10 cellular contexts compared by ENCODE assay signal in the genomic region with DNA sequence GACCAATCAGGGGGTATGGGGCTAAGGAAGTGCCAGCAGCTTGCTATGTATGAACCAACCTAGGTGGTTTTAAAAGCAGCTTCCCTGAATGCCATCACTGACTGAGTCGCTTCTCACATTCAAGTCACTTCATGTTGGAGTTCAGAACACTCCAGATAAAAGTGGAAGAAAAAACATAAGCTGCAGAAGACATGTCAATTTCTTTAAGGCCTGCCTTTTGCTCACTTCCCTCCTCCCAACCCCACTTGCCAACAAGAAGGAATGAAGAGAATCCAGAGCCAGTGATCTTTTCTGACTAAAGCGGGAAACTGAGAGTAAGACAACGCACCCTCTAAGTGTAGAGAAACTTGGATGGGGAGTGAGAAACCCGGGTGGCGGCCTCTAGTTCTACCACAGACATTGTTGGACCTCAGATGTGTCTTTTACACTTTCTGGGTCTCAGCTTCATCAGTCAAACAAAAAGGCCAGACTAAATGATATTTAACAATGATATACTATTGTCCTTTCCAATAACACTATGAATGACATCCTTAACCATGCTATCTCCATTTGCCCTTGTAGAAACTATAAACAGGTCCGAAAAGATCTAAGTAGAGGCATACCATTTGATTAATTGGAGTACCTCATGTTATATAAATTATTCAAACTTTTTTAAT. TPM values are rescaled to one million over a fixed set of nuclear protein-coding genes. Genes with fewer than 3 reads are reported as not detected.
DNase-seq lines count a peak whose midpoint lies in the region; ATAC-seq and TF ChIP-seq lines count a peak whose summit lies in the region.
"Had no signal": no experiment of that assay in that cellular context is flagged by ENCODE, and none has a peak within 500 bp of the region (broad histone marks: within the 10 kb centered on the region; RNA-seq: fewer than 3 reads in every experiment).

No MANE protein-coding gene starts in this region.

- H3K27ac ChIP-seq in epithelial cell of prostate, result peak overlapping the region; percentile 73
- H3K27ac ChIP-seq in smooth muscle cell (ENCODE audit: low read depth), result peak overlapping the region; percentile 7
- peak overlapping the region in 1 of 4 donors; percentile 12 for H3K27ac ChIP-seq in Peyer's patch

- peak overlapping the region; percentile 15 for H3K4me2 ChIP-seq in smooth muscle cell

- no peak for TF ChIP-seq POLR2A in Peyer's patch (IDR thresholded peaks at IDR 0.05)

- H3K36me3 Mint-ChIP-seq in T-helper 2 cell treated with Interferon-gamma antibody and Interleukin-4, amounts not matched to agents 5 μg/mL and 100 μg/mL, for 36 hours (ENCODE audit: low read depth), result peaks cover 7% of the 10 kb centered on the region

- H3K9me3 ChIP-seq in smooth muscle cell (replicated peaks; ENCODE audit: low read depth), result no peaks in the 10 kb centered on the region
- no peaks in the 10 kb centered on the region for H3K9me3 ChIP-seq in Peyer's patch
- H3K9me3 ChIP-seq: MG63 had no signal

- DNase-seq in T-helper 2 cell treated with Interferon-gamma antibody and Interleukin-4, amounts not matched to agents 5 μg/mL and 100 μg/mL, for 36 hours (ENCODE audit: low spot score), result no peak
- DNase-seq in T-helper 2 cell (no peak), OCI-M1 (lab: John Stamatoyannopoulos, UW) (peak; percentile 42), epithelial cell of prostate (ENCODE audit: low read depth, low spot score) (no peak), smooth muscle cell (lab: John Stamatoyannopoulos, UW; ENCODE audit: unreplicated experiment) (no peak), Peyer's patch (no peak)
- DNase-seq: cortex of kidney, MG63 had no signal

- peaks cover 100% of the 10 kb centered on the region for H4K20me1 ChIP-seq in smooth muscle cell (ENCODE audit: low read depth)

- H3K9ac ChIP-seq in smooth muscle cell (ENCODE audit: low read depth), result no peak overlapping the region

- TF ChIP-seq CTCF in smooth muscle cell (IDR thresholded peaks at IDR 0.05; ENCODE audit: borderline replicate concordance, insufficient read depth, poor library complexity, severe bottlenecking) (no peak), Peyer's patch (IDR thresholded peaks at IDR 0.05) (no peak)

- H3K9me3 Mint-ChIP-seq in T-helper 2 cell treated with Interferon-gamma antibody and Interleukin-4, amounts not matched to agents 5 μg/mL and 100 μg/mL, for 36 hours, result no peaks in the 10 kb centered on the region

- H3K4me1 ChIP-seq in smooth muscle cell (ENCODE audit: low read depth) (peaks cover 16% of the 10 kb centered on the region), Peyer's patch (peaks cover 0 to 45% (median under 1%) of the 10 kb centered on the region in 4 donors)

- peaks cover 99% of the 10 kb centered on the region for H3K79me2 ChIP-seq in smooth muscle cell (ENCODE audit: low read depth)

- H3F3A ChIP-seq in smooth muscle cell (ENCODE audit: low read depth), result no peaks in the 10 kb centered on the region

- no peaks in the 10 kb centered on the region for H3K27me3 Mint-ChIP-seq in T-helper 2 cell treated with Interferon-gamma antibody and Interleukin-4, amounts not matched to agents 5 μg/mL and 100 μg/mL, for 36 hours (ENCODE audit: low read depth)

- ATAC-seq in HG02870 (IDR thresholded peaks at IDR 0.05; ENCODE audit: unreplicated experiment), result no peak
- no peak for ATAC-seq in HG02852 (IDR thresholded peaks at IDR 0.05; ENCODE audit: unreplicated experiment)

- 81% methylated on average over 6 of the region's 6 CpGs for WGBS in smooth muscle cell (ENCODE audit: low lambda C conversion rate)

- H3K4me3 ChIP-seq in smooth muscle cell (no peak overlapping the region), Peyer's patch (no peak overlapping the region)
- H3K4me3 ChIP-seq: MG63 had no signal

- H3K36me3 ChIP-seq in smooth muscle cell (ENCODE audit: low read depth) (no peaks in the 10 kb centered on the region), Peyer's patch (no peaks in the 10 kb centered on the region)

- H3K27ac Mint-ChIP-seq in T-helper 2 cell treated with Interferon-gamma antibody and Interleukin-4, amounts not matched to agents 5 μg/mL and 100 μg/mL, for 36 hours, result no peak overlapping the region

- H3K4me3 Mint-ChIP-seq in T-helper 2 cell treated with Interferon-gamma antibody and Interleukin-4, amounts not matched to agents 5 μg/mL and 100 μg/mL, for 36 hours, result peak overlapping the region; percentile 15

- H3K27me3 ChIP-seq in smooth muscle cell (ENCODE audit: low read depth) (no peaks in the 10 kb centered on the region), Peyer's patch (no peaks in the 10 kb centered on the region)
- H3K27me3 ChIP-seq: MG63 had no signal

- no peak overlapping the region for H2AFZ ChIP-seq in smooth muscle cell (ENCODE audit: low read depth)

- H3K4me1 Mint-ChIP-seq in T-helper 2 cell treated with Interferon-gamma antibody and Interleukin-4, amounts not matched to agents 5 μg/mL and 100 μg/mL, for 36 hours (ENCODE audit: low read depth), result peaks cover 68% of the 10 kb centered on the region

RNA-seq across cellular contexts. Expression of a gene that starts 54.1 kb away (rescaled TPM):
- total RNA-seq in smooth muscle cell, result 29.2 and 41.1 TPM in 2 replicates
- polyA plus RNA-seq in smooth muscle cell, result 39.2 and 54.5 TPM in 2 replicates
- 10 to 100 TPM; 38.8 to 92.8 (median 70.4) TPM for total RNA-seq in Peyer's patch
